8 cellular contexts compared by ENCODE assay signal in genomic region chr18:25349926-25350560, GRCh38. TPM values are rescaled to one million over a fixed set of nuclear protein-coding genes. Genes with fewer than 3 reads are reported as not detected.
A peak's percentile ranks its signal among the peaks of the same experiment; 100 is the strongest.
DNase-seq lines count a peak whose midpoint lies in the region; FAIRE-seq lines count a peak whose summit lies in the region.

No MANE protein-coding gene starts in this region.

- peaks cover 60% of the 10 kb centered on the region for H3K27me3 ChIP-seq in iPS-15b (ENCODE audit: control insufficient read depth, insufficient read depth, low read length)

- peaks cover 75% of the 10 kb centered on the region for H3K27me3 Mint-ChIP-seq in activated CD4-positive, alpha-beta T cell treated with anti-CD3 and anti-CD28 coated beads, Interleukin-2, amount 10 ng/mL, durations not matched to agents 24 days and 14 days

- H3K27ac ChIP-seq in adipose tissue (ENCODE audit: low read depth, low read length) (peak overlapping the region; percentile 76), skin epidermis (peak overlapping the region; percentile 68 to 97 (median 89))

- H3K4me1 Mint-ChIP-seq in activated CD4-positive, alpha-beta T cell treated with anti-CD3 and anti-CD28 coated beads, Interleukin-2, amount 10 ng/mL, durations not matched to agents 24 days and 14 days: peaks cover 9% of the 10 kb centered on the region

- no peak for FAIRE-seq in GM19239 (lab: Jason Lieb, UNC)

- 1% methylated on average over 46 to 67 of the region's 67 CpGs for WGBS in adipose tissue, 3 donors

- no peaks in the 10 kb centered on the region for H3K9me3 ChIP-seq in iPS-15b (ENCODE audit: control insufficient read depth, insufficient read depth, low read length)

- intact Hi-C loops in activated CD4-positive, alpha-beta T cell treated with anti-CD3 and anti-CD28 coated beads, Interleukin-2, amount 10 ng/mL, durations not matched to agents 24 days and 14 days (cut with micrococcal nuclease): loop anchor here (5.0 to 10.0 kb wide), 2 partner anchors 1195 to 1307 kb away; partner anchors contain the start of gene KCTD1

- H3K9ac ChIP-seq in iPS-15b (ENCODE audit: low read depth, low read length): peak overlapping the region; percentile 66

- peak overlapping the region; percentile 74 for H3K27ac Mint-ChIP-seq in activated CD4-positive, alpha-beta T cell treated with anti-CD3 and anti-CD28 coated beads, Interleukin-2, amount 10 ng/mL, durations not matched to agents 24 days and 14 days

- H3K36me3 Mint-ChIP-seq in activated CD4-positive, alpha-beta T cell treated with anti-CD3 and anti-CD28 coated beads, Interleukin-2, amount 10 ng/mL, durations not matched to agents 24 days and 14 days (ENCODE audit: low read depth): peaks cover 3% of the 10 kb centered on the region

- H3K4me1 ChIP-seq in iPS-15b (ENCODE audit: control insufficient read depth, insufficient read depth, low read length): no peaks in the 10 kb centered on the region

- peak overlapping the region; percentile 83 for H3K4me3 Mint-ChIP-seq in activated CD4-positive, alpha-beta T cell treated with anti-CD3 and anti-CD28 coated beads, Interleukin-2, amount 10 ng/mL, durations not matched to agents 24 days and 14 days

- no peak for DNase-seq in activated CD4-positive, alpha-beta T cell treated with anti-CD3 and anti-CD28 coated beads, Interleukin-2, amount 10 ng/mL, durations not matched to agents 24 days and 14 days
- no peak for DNase-seq in activated CD4-positive, alpha-beta T cell treated with anti-CD3 and anti-CD28 coated beads for 48 hours
- DNase-seq in GM19239 (ENCODE audit: insufficient read length, low spot score) (no peak), SKM-1 (lab: John Stamatoyannopoulos, UW; ENCODE audit: unreplicated experiment) (no peak), GM19238 (ENCODE audit: insufficient read length, low spot score) (no peak)

- H3K9me3 Mint-ChIP-seq in activated CD4-positive, alpha-beta T cell treated with anti-CD3 and anti-CD28 coated beads, Interleukin-2, amount 10 ng/mL, durations not matched to agents 24 days and 14 days: no peaks in the 10 kb centered on the region

- no peaks in the 10 kb centered on the region for H3K36me3 ChIP-seq in iPS-15b (ENCODE audit: control insufficient read depth, insufficient read depth, low read length)

- H3K4me3 ChIP-seq in iPS-15b (ENCODE audit: low read depth, low read length) (peak overlapping the region; percentile 69), skin epidermis (peak overlapping the region; percentile 36 to 66 (median 51))

RNA-seq across cellular contexts. Expression of gene ZNF521, which starts 1.9 kb away (rescaled TPM):
- total RNA-seq in activated CD4-positive, alpha-beta T cell treated with anti-CD3 and anti-CD28 coated beads, Interleukin-2, amount 10 ng/mL, durations not matched to agents 24 days and 14 days: not detected in 2 replicates
- 10 to 100 TPM in 2 of 3 donors, 1 to 10 TPM in 1; 1.8 to 12.4 (median 11.4) TPM for polyA plus RNA-seq in adipose tissue
